17 cellular contexts compared by ENCODE assay signal in the genomic region with DNA sequence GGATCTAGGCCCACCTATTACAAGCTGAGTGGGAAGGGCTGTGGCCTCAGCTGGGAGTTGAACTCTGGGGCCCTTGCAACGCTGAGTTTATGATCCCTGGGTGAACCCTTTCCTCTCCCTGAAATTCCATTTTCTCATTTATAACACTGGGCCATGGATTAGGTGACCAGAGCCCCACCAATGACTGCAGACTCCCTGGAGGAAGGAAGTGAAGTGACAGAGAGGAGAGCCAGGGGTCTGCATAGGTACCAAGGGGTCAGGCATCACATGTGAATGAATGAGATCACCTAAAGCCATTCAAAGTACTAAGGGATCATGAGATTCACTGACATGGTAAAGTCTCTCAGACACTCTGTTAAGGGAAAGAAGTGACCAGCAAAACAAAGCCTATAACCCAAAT. TPM values are rescaled to one million over a fixed set of nuclear protein-coding genes. Genes with fewer than 3 reads are reported as not detected.
A peak's percentile ranks its signal among the peaks of the same experiment; 100 is the strongest.
DNase-seq lines count a peak whose midpoint lies in the region; ATAC-seq, FAIRE-seq and TF ChIP-seq lines count a peak whose summit lies in the region.
"Had no signal": no experiment of that assay in that cellular context is flagged by ENCODE, and none has a peak within 500 bp of the region (broad histone marks: within the 10 kb centered on the region; RNA-seq: fewer than 3 reads in every experiment).

No MANE protein-coding gene starts in this region.

- peak overlapping the region; percentile 91 for H3K27ac Mint-ChIP-seq in nephron progenitor cell
- H3K27ac Mint-ChIP-seq: activated CD4-positive, alpha-beta T cell treated with anti-CD3 and anti-CD28 coated beads, Interleukin-2, amount 10 ng/mL, durations not matched to agents 24 days and 14 days had no signal

- no peak overlapping the region for H3K56ac ChIP-seq in H1 (replicated peaks; ENCODE audit: insufficient read length, low read depth, low read length)

- H3K4me3 ChIP-seq in MM.1S (ENCODE audit: low read length) = no peak overlapping the region
- no peak overlapping the region for H3K4me3 ChIP-seq in H1 (ENCODE audit: extremely low read depth in 1 of 4, insufficient read depth in 2 of 4, low read depth in 3 of 4, low read length in 4 of 4)
- H3K4me3 ChIP-seq in tibial artery = no peak overlapping the region
- H3K4me3 ChIP-seq: ovary had no signal

- H3K4me2 ChIP-seq in MM.1S (ENCODE audit: low read depth, low read length) (peak overlapping the region; percentile 44), H1 (ENCODE audit: insufficient read depth in 1 of 2, low read depth in 2 of 2, low read length in 2 of 2) (peak overlapping the region; percentile 17 to 35; a peak in 2 of 4 replicates)

- DNase-seq in MM.1S (no peak), H1 (ENCODE audit: low read depth in 1 of 2, low spot score in 2 of 2) (no peak), nephron progenitor cell (no peak), tibial artery (no peak), NCI-H446 (lab: John Stamatoyannopoulos, UW) (no peak), KBM-7 (no peak)
- DNase-seq: activated CD4-positive, alpha-beta T cell treated with anti-CD3 and anti-CD28 coated beads, Interleukin-2, amount 10 ng/mL, durations not matched to agents 24 days and 14 days; activated naive CD4-positive, alpha-beta T cell treated with anti-CD3 and anti-CD28 coated beads, Interleukin-2, amount 50 U/mL, for 16 hours; C1 segment of cervical spinal cord; foreskin melanocyte; NCI-H1694; ovary; T-helper 9 cell had no signal

- CTCF ChIA-PET in H1 (lab: Charles Lee; ENCODE audit: partially characterized antibody) = interaction anchor here (0.7 to 2.6 kb wide), 11 partner anchors 9 to 197 kb away, joined by 3 to 11 read pairs (median 3); no protein-coding TSS in a partner anchor

- H3K18ac ChIP-seq in H1 (ENCODE audit: extremely low read depth, low read length) = no peak overlapping the region

- H4K8ac ChIP-seq in H1 (ENCODE audit: extremely low read depth, insufficient read depth, low read length) = no peak overlapping the region

- H2BK20ac ChIP-seq in H1 (ENCODE audit: low read length) = no peak overlapping the region

- H3K9ac ChIP-seq in MM.1S (ENCODE audit: low read length) = no peak overlapping the region
- no peak overlapping the region; a peak in 1 of 7 replicates for H3K9ac ChIP-seq in H1 (replicated peaks in 1 of 4; ENCODE audit: extremely low read depth in 1 of 4, low read depth in 3 of 4, low read length in 3 of 4)

- H4K91ac ChIP-seq in H1 (replicated peaks; ENCODE audit: insufficient read length, low read length) = no peak overlapping the region

- peaks cover 2% of the 10 kb centered on the region for H3K27me3 Mint-ChIP-seq in nephron progenitor cell (ENCODE audit: low read depth, poor library complexity)

- H3K23me2 ChIP-seq in H1 (ENCODE audit: low read depth, low read length) = no peaks in the 10 kb centered on the region

- H2BK5ac ChIP-seq in H1 (ENCODE audit: low read depth, low read length) = no peak overlapping the region

- H2AFZ ChIP-seq in MM.1S (ENCODE audit: low read length) = peak overlapping the region; percentile 24; the same call in 1 of the 2 replicates
- no peak overlapping the region for H2AFZ ChIP-seq in H1 (ENCODE audit: low read length)

- TF ChIP-seq CTCF in MM.1S (IDR thresholded peaks at IDR 0.05; ENCODE audit: low read length) = no peak
- no peak for TF ChIP-seq CTCF in H1 (IDR thresholded peaks at IDR 0.05; ENCODE audit: control extremely low read depth in 1 of 3, insufficient read depth in 1 of 3, low read depth in 1 of 3, low read length in 3 of 3)
- TF ChIP-seq CTCF in nephron progenitor cell (IDR thresholded peaks at IDR 0.05) = no peak
- no peak for TF ChIP-seq CTCF in tibial artery (IDR thresholded peaks at IDR 0.05)

- 73% methylated on average over 1 of the region's 1 CpG; no CpG with 5 or more reads in 1 of the 2 experiments for WGBS in H1 (ENCODE audit: extremely low coverage in 1 of 2, insufficient coverage in 1 of 2, insufficient read length in 1 of 2, insufficient replicate concordance in 2 of 2, low coverage in 1 of 2, low lambda C conversion rate in 2 of 2, missing lambda C conversion rate in 1 of 2), 2 experiments

- TF ChIP-seq RAD21 in H1 (IDR thresholded peaks at IDR 0.05 in 1 of 2, conservative IDR thresholded peaks at IDR 0.05 in 1 of 2; ENCODE audit: low read depth in 2 of 2, low read length in 2 of 2) = no peak

- H3K79me2 ChIP-seq in MM.1S (ENCODE audit: low read length) (no peaks in the 10 kb centered on the region), H1 (ENCODE audit: control insufficient read depth in 1 of 2, insufficient read depth in 2 of 2, low read length in 2 of 2) (no peaks in the 10 kb centered on the region)

- in situ Hi-C loops in KBM-7 (cut with MboI; ENCODE audit: low pct_unique_long_range_greater_than_20kb, low sequenced_read_pairs) = no loop called here

- H3K9me3 ChIP-seq in MM.1S (replicated peaks; ENCODE audit: insufficient read depth, low read length) = no peaks in the 10 kb centered on the region
- no peaks in the 10 kb centered on the region for H3K9me3 ChIP-seq in H1 (ENCODE audit: insufficient read depth in 2 of 2, low read depth in 1 of 2, low read length in 1 of 2)
- no peaks in the 10 kb centered on the region for H3K9me3 ChIP-seq in tibial artery
- H3K9me3 ChIP-seq: ovary had no signal

- no peaks in the 10 kb centered on the region for H3K9me2 ChIP-seq in MM.1S (replicated peaks; ENCODE audit: insufficient read depth, low read length)

- peaks cover 20% of the 10 kb centered on the region for H3K4me1 ChIP-seq in MM.1S (ENCODE audit: low read length)
- H3K4me1 ChIP-seq in H1 (replicated peaks in 1 of 4; ENCODE audit: control insufficient read depth in 3 of 4, insufficient read depth in 4 of 4, low read length in 3 of 4) = peaks cover 3 to 10% (median 6%) of the 10 kb centered on the region in 4 experiments; a peak in 5 of 7 replicates
- H3K4me1 ChIP-seq in tibial artery = peaks cover 0 to 61% (median 54%) of the 10 kb centered on the region in 4 donors

- TF ChIP-seq EP300 in H1 (IDR thresholded peaks at IDR 0.05; ENCODE audit: borderline replicate concordance in 1 of 2, low read depth in 2 of 2, low read length in 2 of 2) = no peak

- H2BK120ac ChIP-seq in H1 (replicated peaks; ENCODE audit: low read depth, low read length) = no peak overlapping the region

- H3K9me3 Mint-ChIP-seq in nephron progenitor cell = no peaks in the 10 kb centered on the region
- H3K9me3 Mint-ChIP-seq: activated CD4-positive, alpha-beta T cell treated with anti-CD3 and anti-CD28 coated beads, Interleukin-2, amount 10 ng/mL, durations not matched to agents 24 days and 14 days had no signal

- no peaks in the 10 kb centered on the region; the same call in 1 of the 2 replicates for H3K79me1 ChIP-seq in H1 (ENCODE audit: low read depth, low read length)

- peak overlapping the region; percentile 40; the same call in 1 of the 2 replicates for H2AK5ac ChIP-seq in H1 (ENCODE audit: low read depth, low read length)

- no peaks in the 10 kb centered on the region for H3K36me3 ChIP-seq in MM.1S (replicated peaks; ENCODE audit: insufficient read depth, low read length)
- peaks cover 0 to 16% (median 11%) of the 10 kb centered on the region in 4 experiments; a peak in 5 of 8 replicates for H3K36me3 ChIP-seq in H1 (ENCODE audit: control insufficient read depth in 2 of 4, insufficient read depth in 4 of 4, low read length in 3 of 4)
- peaks cover 24 to 39% (median 24%) of the 10 kb centered on the region in 3 donors for H3K36me3 ChIP-seq in tibial artery
- H3K36me3 ChIP-seq: ovary had no signal

- H3K4me3 Mint-ChIP-seq in nephron progenitor cell = no peak overlapping the region
- H3K4me3 Mint-ChIP-seq: activated CD4-positive, alpha-beta T cell treated with anti-CD3 and anti-CD28 coated beads, Interleukin-2, amount 10 ng/mL, durations not matched to agents 24 days and 14 days had no signal

- no peak overlapping the region for H3K4ac ChIP-seq in H1 (replicated peaks; ENCODE audit: insufficient read length, low read depth, low read length)

- H4K5ac ChIP-seq in H1 (ENCODE audit: insufficient read length, low read depth, low read length) = no peak overlapping the region

- intact Hi-C loops in tibial artery (cut with DNase I; ENCODE audit: low total_unique reads) = no loop called here

- H3K36me3 Mint-ChIP-seq in nephron progenitor cell (ENCODE audit: low read depth) = peaks cover 61% of the 10 kb centered on the region

- TF ChIP-seq POLR2A in H1 (IDR thresholded peaks at IDR 0.05; ENCODE audit: control extremely low read depth in 1 of 2, low read depth in 2 of 2, low read length in 2 of 2) = no peak

- no peak overlapping the region for H3K23ac ChIP-seq in H1 (ENCODE audit: insufficient read length)

- no peak for FAIRE-seq in H1 (lab: Jason Lieb, UNC)
- FAIRE-seq: bronchial epithelial cell had no signal

- peak overlapping the region; percentile 68; the same call in 1 of the 2 replicates for H2BK12ac ChIP-seq in H1 (ENCODE audit: low read depth, low read length)

- 0 out of 2 replicates have a peak, but pooled peaks cover 9% of the 10 kb centered on the region for H3F3A ChIP-seq in MM.1S (ENCODE audit: insufficient read depth, low read length)

- peak overlapping the region; percentile 36; the same call in 1 of the 2 replicates for H3K27ac ChIP-seq in MM.1S (ENCODE audit: low read length)
- no peak overlapping the region for H3K27ac ChIP-seq in H1 (ENCODE audit: low read depth, low read length)
- peak overlapping the region; percentile 66 to 78 for H3K27ac ChIP-seq in tibial artery

- no peak for ATAC-seq in HG03342 (IDR thresholded peaks at IDR 0.05; ENCODE audit: unreplicated experiment)

- H3K4me1 Mint-ChIP-seq in nephron progenitor cell = peaks cover 10% of the 10 kb centered on the region
- H3K4me1 Mint-ChIP-seq: activated CD4-positive, alpha-beta T cell treated with anti-CD3 and anti-CD28 coated beads, Interleukin-2, amount 10 ng/mL, durations not matched to agents 24 days and 14 days had no signal

- H3K27me3 ChIP-seq in MM.1S (replicated peaks; ENCODE audit: insufficient read depth, low read length) = no peaks in the 10 kb centered on the region
- H3K27me3 ChIP-seq in H1 (replicated peaks in 1 of 4; ENCODE audit: control insufficient read depth in 3 of 4, extremely low read depth in 1 of 4, insufficient read depth in 3 of 4, low read length in 3 of 4) = no peaks in the 10 kb centered on the region
- no peaks in the 10 kb centered on the region for H3K27me3 ChIP-seq in tibial artery
- H3K27me3 ChIP-seq: ovary had no signal

- H2BK15ac ChIP-seq in H1 (ENCODE audit: low read length) = no peak overlapping the region

- H4K20me1 ChIP-seq in MM.1S (ENCODE audit: insufficient read depth, low read length) = no peaks in the 10 kb centered on the region
- peaks cover 0 to 2% of the 10 kb centered on the region in 2 experiments for H4K20me1 ChIP-seq in H1 (replicated peaks in 1 of 2; ENCODE audit: control insufficient read depth in 1 of 2, insufficient read depth in 2 of 2, low read length in 2 of 2)

- H3K14ac ChIP-seq in H1 (ENCODE audit: insufficient read length) = no peak overlapping the region

- POLR2A ChIA-PET in H1 (lab: Charles Lee; ENCODE audit: partially characterized antibody) = interaction anchor here (0.5 kb wide), 1 partner anchor 104 kb away, joined by 3 read pairs; no protein-coding TSS in a partner anchor

RNA-seq across cellular contexts. Expression of a gene that starts 46.5 kb away (rescaled TPM):
- 24.8 and 26.2 TPM in 2 replicates for total RNA-seq in H1 (2021; fragmentation: NEBNext Ultra II Directional; extraction: Animal tissue kit (Norgen Biotek cat#: 25700))
- polyA plus RNA-seq in H1 (2011; rRNA removed) = 8.5 and 12.0 TPM in 2 replicates
- 17.9 TPM for polyA plus RNA-seq in H1 (2011; cell fraction: cytosol; rRNA removed)
- polyA plus RNA-seq in H1 (2011; cell fraction: nucleus; rRNA removed) = 6.3 TPM
- polyA plus RNA-seq in H1 (2012, experiment 1 of 2) = 19.0 to 25.1 TPM (median 20.4 TPM) in 4 replicates
- 3.8 TPM for polyA plus RNA-seq in H1 (2012, experiment 2 of 2)
- 20.9 TPM for polyA plus RNA-seq in H1 (2013, experiment 1 of 2)
- 20.6 TPM for polyA plus RNA-seq in H1 (2013, experiment 2 of 2)
- polyA minus RNA-seq in H1 (2011; rRNA and poly(A)+ RNA removed) = 13.6 and 14.7 TPM in 2 replicates
- polyA minus RNA-seq in H1 (2011; cell fraction: cytosol; rRNA and poly(A)+ RNA removed) = 10.3 TPM
- polyA minus RNA-seq in H1 (2011; cell fraction: nucleus; rRNA and poly(A)+ RNA removed) = 11.6 TPM

RNA-seq across cellular contexts. Expression of a gene that starts 55.9 kb away (rescaled TPM):
- total RNA-seq in H1 (2021; fragmentation: NEBNext Ultra II Directional; extraction: Animal tissue kit (Norgen Biotek cat#: 25700)) = 0.23 and 0.34 TPM in 2 replicates
- 0.20 and 0.29 TPM in 2 replicates for polyA plus RNA-seq in H1 (2011; rRNA removed)
- 0.25 TPM for polyA plus RNA-seq in H1 (2011; cell fraction: cytosol; rRNA removed)
- polyA plus RNA-seq in H1 (2011; cell fraction: nucleus; rRNA removed) = 0.17 TPM
- 0.42 to 0.85 TPM (median 0.63 TPM) in 4 replicates for polyA plus RNA-seq in H1 (2012, experiment 1 of 2)
- polyA plus RNA-seq in H1 (2012, experiment 2 of 2) = 0.37 TPM
- polyA plus RNA-seq in H1 (2013, experiment 1 of 2) = 0.06 TPM
- 0.13 TPM for polyA plus RNA-seq in H1 (2013, experiment 2 of 2)
- polyA minus RNA-seq in H1 (2011; rRNA and poly(A)+ RNA removed) = 0.20 TPM in 1 of 2 replicates, not detected in the other
- polyA minus RNA-seq in H1 (2011; cell fraction: cytosol; rRNA and poly(A)+ RNA removed) = not detected
- 0.60 TPM for polyA minus RNA-seq in H1 (2011; cell fraction: nucleus; rRNA and poly(A)+ RNA removed)
- total RNA-seq: activated CD4-positive, alpha-beta T cell treated with anti-CD3 and anti-CD28 coated beads, Interleukin-2, amount 10 ng/mL, durations not matched to agents 24 days and 14 days; lung microvascular endothelial cell; SK-MEL-5 had no signal
